8 cellular contexts compared by ENCODE assay signal in genomic region chr1:182084487-182085316, GRCh38. TPM values are rescaled to one million over a fixed set of nuclear protein-coding genes. Genes with fewer than 3 reads are reported as not detected.
A peak's percentile ranks its signal among the peaks of the same experiment; 100 is the strongest.
DNase-seq lines count a peak whose midpoint lies in the region; ATAC-seq and TF ChIP-seq lines count a peak whose summit lies in the region.

No MANE protein-coding gene starts in this region.

- no peaks in the 10 kb centered on the region for H3K27me3 Mint-ChIP-seq in WTC11 (ENCODE audit: low read depth)

- CTCF ChIA-PET in WTC11 (lab: Charles Lee) = interaction anchor here (0.6 to 3.2 kb wide), 41 partner anchors 8 to 514 kb away, joined by 3 to 58 read pairs (median 5); partner anchors contain the start of genes GLUL and RNASEL

- DNase-seq in NCI-H2171 (lab: John Stamatoyannopoulos, UW) (peak; percentile 48), WTC11 (ENCODE audit: low spot score) (peak; percentile 95), cardiac fibroblast (ENCODE audit: low read depth in 2 of 2) (peak; percentile 65 to 75), islet precursor cell (peak; percentile 95), mesenteric fat pad (ENCODE audit: low spot score) (no peak)
- DNase-seq in stimulated activated CD4-positive, alpha-beta T cell treated with anti-CD3 and anti-CD28 coated beads, Interleukin-1b, Interleukin-23, amount 100 ng/mL, for 1 hour (ENCODE audit: low read depth in 2 of 2) = peak; percentile 54 to 61

- peak overlapping the region; percentile 55; the same call in 1 of the 2 replicates for H3K27ac Mint-ChIP-seq in WTC11

- H3K9me3 Mint-ChIP-seq in WTC11 = no peaks in the 10 kb centered on the region

- POLR2A ChIA-PET in WTC11 (lab: Charles Lee) = interaction anchor here (0.8 to 1.1 kb wide), 2 partner anchors 305 to 307 kb away, joined by 3 to 4 read pairs; partner anchors contain the start of gene GLUL

- ATAC-seq in HG02938 (IDR thresholded peaks at IDR 0.05; ENCODE audit: unreplicated experiment) (peak; percentile 52), WTC11 (peak; percentile 91)

- no peak overlapping the region for H3K4me3 ChIP-seq in cardiac fibroblast (replicated peaks in 1 of 2; ENCODE audit: low read depth in 2 of 2, low read length in 2 of 2)

- peaks cover 14% of the 10 kb centered on the region for H3K4me1 Mint-ChIP-seq in WTC11

- no peak overlapping the region for H3K4me3 Mint-ChIP-seq in WTC11

- TF ChIP-seq CTCF in GM12872 (IDR thresholded peaks at IDR 0.05; ENCODE audit: insufficient read depth, low read depth, low read length) (peak; percentile 82), WTC11 (IDR thresholded peaks at IDR 0.05) (peak; percentile 70), cardiac fibroblast (IDR thresholded peaks at IDR 0.05; ENCODE audit: low read depth, low read length) (peak; percentile 74)

- H3K36me3 Mint-ChIP-seq in WTC11 = no peaks in the 10 kb centered on the region

TF ChIP-seq in WTC11, 78 proteins besides CTCF, POLR2A, EP300 and RAD21:
- TF ChIP-seq IRF2 (CRISPR knock-in tag; IDR thresholded peaks at IDR 0.05; ENCODE audit: borderline replicate concordance, low read depth) (no peak), ZNF423 (CRISPR knock-in tag; IDR thresholded peaks at IDR 0.05) (peak; percentile 6; the same call in 1 of the 2 replicates), ZNF121 (CRISPR knock-in tag; IDR thresholded peaks at IDR 0.05) (peak; percentile 93), MXD4 (CRISPR knock-in tag; IDR thresholded peaks at IDR 0.05; ENCODE audit: borderline replicate concordance) (no peak), PRDM15 (CRISPR knock-in tag; IDR thresholded peaks at IDR 0.05) (no peak), FOXK1 (CRISPR knock-in tag; IDR thresholded peaks at IDR 0.05) (peak; percentile 74), ZNF232 (CRISPR knock-in tag; IDR thresholded peaks at IDR 0.05) (no peak)
- TF ChIP-seq, protein P1, sequence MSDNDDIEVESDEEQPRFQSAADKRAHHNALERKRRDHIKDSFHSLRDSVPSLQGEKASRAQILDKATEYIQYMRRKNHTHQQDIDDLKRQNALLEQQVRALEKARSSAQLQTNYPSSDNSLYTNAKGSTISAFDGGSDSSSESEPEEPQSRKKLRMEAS (CRISPR knock-in tag; IDR thresholded peaks at IDR 0.05) = peak; percentile 49; the same call in 1 of the 2 replicates
- TF ChIP-seq, protein P2, sequence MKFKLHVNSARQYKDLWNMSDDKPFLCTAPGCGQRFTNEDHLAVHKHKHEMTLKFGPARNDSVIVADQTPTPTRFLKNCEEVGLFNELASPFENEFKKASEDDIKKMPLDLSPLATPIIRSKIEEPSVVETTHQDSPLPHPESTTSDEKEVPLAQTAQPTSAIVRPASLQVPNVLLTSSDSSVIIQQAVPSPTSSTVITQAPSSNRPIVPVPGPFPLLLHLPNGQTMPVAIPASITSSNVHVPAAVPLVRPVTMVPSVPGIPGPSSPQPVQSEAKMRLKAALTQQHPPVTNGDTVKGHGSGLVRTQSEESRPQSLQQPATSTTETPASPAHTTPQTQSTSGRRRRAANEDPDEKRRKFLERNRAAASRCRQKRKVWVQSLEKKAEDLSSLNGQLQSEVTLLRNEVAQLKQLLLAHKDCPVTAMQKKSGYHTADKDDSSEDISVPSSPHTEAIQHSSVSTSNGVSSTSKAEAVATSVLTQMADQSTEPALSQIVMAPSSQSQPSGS (CRISPR knock-in tag; IDR thresholded peaks at IDR 0.05; ENCODE audit: borderline replicate concordance, low read depth) = no peak
TF ChIP-seq in WTC11: peak in this region for 4.

RNA-seq across cellular contexts. Expression of gene ZNF648, which starts 23.2 kb away (rescaled TPM):
- total RNA-seq in WTC11 (2021) = 0.17 to 0.46 TPM (median 0.27 TPM) in 3 replicates
- total RNA-seq in mesenteric fat pad = not detected
